17 cellular contexts compared by ENCODE assay signal in genomic region chr5:148833122-148833521, GRCh38. TPM values are rescaled to one million over a fixed set of nuclear protein-coding genes. Genes with fewer than 3 reads are reported as not detected.
DNase-seq lines count a peak whose midpoint lies in the region; ATAC-seq and TF ChIP-seq lines count a peak whose summit lies in the region.
"Had no signal": no experiment of that assay in that cellular context is flagged by ENCODE, and none has a peak within 500 bp of the region (broad histone marks: within the 10 kb centered on the region; RNA-seq: fewer than 3 reads in every experiment).

No MANE protein-coding gene starts in this region.

- peaks cover 35% of the 10 kb centered on the region for H4K20me1 ChIP-seq in Karpas-422 (ENCODE audit: insufficient read depth, low read depth, low read length)

- ATAC-seq in WTC11 (peak; percentile 53; the same call in 1 of the 2 replicates), natural killer cell (peak; percentile 11 to 56 (median 54)), GM21447 (IDR thresholded peaks at IDR 0.05; ENCODE audit: unreplicated experiment) (no peak), GM21360 (IDR thresholded peaks at IDR 0.05; ENCODE audit: unreplicated experiment) (no peak), GM21515 (IDR thresholded peaks at IDR 0.05; ENCODE audit: unreplicated experiment) (no peak)

- DNase-seq in CD1c-positive myeloid dendritic cell (ENCODE audit: extremely low spot score) (peak; percentile 26), Karpas-422 (no peak), WTC11 (ENCODE audit: low spot score) (no peak), natural killer cell (no peak)
- DNase-seq: activated CD4-positive, alpha-beta T cell treated with anti-CD3 and anti-CD28 coated beads for 1 hour; activated T-cell treated with anti-CD3 and anti-CD28 coated beads for 4 hours; EL; NCI-H1417 treated with DMSO at 0.1 percent for 48 hours; sigmoid colon; stimulated activated CD4-positive, alpha-beta T cell treated with anti-CD3 and anti-CD28 coated beads, Interleukin-4, amount 100 ng/mL, for 4 hours; T-helper 1 cell had no signal

- no peaks in the 10 kb centered on the region for H3K9me3 ChIP-seq in Karpas-422 (ENCODE audit: low read length)
- H3K9me3 ChIP-seq: breast epithelium, HAP-1, sigmoid colon had no signal

- CTCF ChIA-PET in WTC11 (lab: Charles Lee), result interaction anchor here (0.9 to 1.7 kb wide), 3 partner anchors 12 to 124 kb away, joined by 3 to 12 read pairs (median 3); no protein-coding TSS in a partner anchor

- H3K36me3 ChIP-seq in Karpas-422 (ENCODE audit: insufficient read depth, low read length), result no peaks in the 10 kb centered on the region
- H3K36me3 ChIP-seq: breast epithelium, HAP-1, sigmoid colon had no signal

- peaks cover 27% of the 10 kb centered on the region for H3K79me2 ChIP-seq in Karpas-422 (ENCODE audit: low read length)

- peaks cover 88% of the 10 kb centered on the region for H3K4me1 ChIP-seq in Karpas-422 (ENCODE audit: low read length)
- H3K4me1 ChIP-seq: breast epithelium, HAP-1 had no signal

- H3K4me1 Mint-ChIP-seq in WTC11 (peaks cover 33% of the 10 kb centered on the region), natural killer cell (peaks cover 98% of the 10 kb centered on the region in 2 donors)

- H3K27ac Mint-ChIP-seq in WTC11 (no peak overlapping the region), natural killer cell (peak overlapping the region; percentile 89 to 91)
- H3K27ac Mint-ChIP-seq: activated naive CD8-positive, alpha-beta T cell had no signal

- H3K27me3 ChIP-seq in Karpas-422 (ENCODE audit: low read length), result no peaks in the 10 kb centered on the region
- H3K27me3 ChIP-seq: breast epithelium, sigmoid colon had no signal

- intact Hi-C loops in natural killer cell (cut with micrococcal nuclease), result no loop called here

- no peaks in the 10 kb centered on the region for H3K9me2 ChIP-seq in Karpas-422 (replicated peaks; ENCODE audit: insufficient read depth, low read length)

- no peaks in the 10 kb centered on the region for H3K9me3 Mint-ChIP-seq in WTC11
- no peaks in the 10 kb centered on the region for H3K9me3 Mint-ChIP-seq in natural killer cell

- H3K4me3 Mint-ChIP-seq in WTC11 (no peak overlapping the region), natural killer cell (peak overlapping the region; percentile 98)
- H3K4me3 Mint-ChIP-seq: activated naive CD8-positive, alpha-beta T cell had no signal

- H2AFZ ChIP-seq in Karpas-422 (ENCODE audit: low read length), result no peak overlapping the region

- H3K27me3 Mint-ChIP-seq in WTC11 (ENCODE audit: low read depth) (peaks cover 13% of the 10 kb centered on the region), natural killer cell (ENCODE audit: low read depth in 2 of 2) (no peaks in the 10 kb centered on the region)

- peak overlapping the region; percentile 33 for H3K9ac ChIP-seq in Karpas-422 (ENCODE audit: low read length)

- H3K4me2 ChIP-seq in Karpas-422 (ENCODE audit: low read depth, low read length, poor library complexity, severe bottlenecking), result peak overlapping the region; percentile 84

- POLR2A ChIA-PET in WTC11 (lab: Charles Lee), result no interaction called here

- H3K36me3 Mint-ChIP-seq in WTC11 (no peaks in the 10 kb centered on the region), natural killer cell (peaks cover 53% of the 10 kb centered on the region)

- peak overlapping the region; percentile 73; the same call in 1 of the 2 replicates for H3K27ac ChIP-seq in Karpas-422 (ENCODE audit: low read length)
- H3K27ac ChIP-seq: breast epithelium, sigmoid colon had no signal

- no peak for TF ChIP-seq CTCF in WTC11 (IDR thresholded peaks at IDR 0.05)
- TF ChIP-seq CTCF in natural killer cell (IDR thresholded peaks at IDR 0.05), result no peak

- H3K4me3 ChIP-seq in Karpas-422 (ENCODE audit: low read length), result peak overlapping the region; percentile 56; the same call in 1 of the 2 replicates
- H3K4me3 ChIP-seq: HAP-1, sigmoid colon had no signal

TF ChIP-seq in WTC11, 78 proteins besides CTCF, POLR2A, EP300 and RAD21 (continues in another document):
- TF ChIP-seq SOX15 (CRISPR knock-in tag; IDR thresholded peaks at IDR 0.05) (no peak), TCF7 (CRISPR knock-in tag; IDR thresholded peaks at IDR 0.05; ENCODE audit: low read depth) (no peak), PRRX2 (CRISPR knock-in tag; IDR thresholded peaks at IDR 0.05) (no peak), CBFB (CRISPR knock-in tag; IDR thresholded peaks at IDR 0.05; ENCODE audit: low read depth) (no peak), ZNF281 (CRISPR knock-in tag; IDR thresholded peaks at IDR 0.05) (no peak), SMAD4 (CRISPR knock-in tag; IDR thresholded peaks at IDR 0.05) (no peak), ATF1 (CRISPR knock-in tag; IDR thresholded peaks at IDR 0.05) (no peak)
- TF ChIP-seq, protein P1, sequence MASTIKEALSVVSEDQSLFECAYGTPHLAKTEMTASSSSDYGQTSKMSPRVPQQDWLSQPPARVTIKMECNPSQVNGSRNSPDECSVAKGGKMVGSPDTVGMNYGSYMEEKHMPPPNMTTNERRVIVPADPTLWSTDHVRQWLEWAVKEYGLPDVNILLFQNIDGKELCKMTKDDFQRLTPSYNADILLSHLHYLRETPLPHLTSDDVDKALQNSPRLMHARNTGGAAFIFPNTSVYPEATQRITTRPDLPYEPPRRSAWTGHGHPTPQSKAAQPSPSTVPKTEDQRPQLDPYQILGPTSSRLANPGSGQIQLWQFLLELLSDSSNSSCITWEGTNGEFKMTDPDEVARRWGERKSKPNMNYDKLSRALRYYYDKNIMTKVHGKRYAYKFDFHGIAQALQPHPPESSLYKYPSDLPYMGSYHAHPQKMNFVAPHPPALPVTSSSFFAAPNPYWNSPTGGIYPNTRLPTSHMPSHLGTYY (CRISPR knock-in tag; IDR thresholded peaks at IDR 0.05), result no peak
- TF ChIP-seq, protein P2, sequence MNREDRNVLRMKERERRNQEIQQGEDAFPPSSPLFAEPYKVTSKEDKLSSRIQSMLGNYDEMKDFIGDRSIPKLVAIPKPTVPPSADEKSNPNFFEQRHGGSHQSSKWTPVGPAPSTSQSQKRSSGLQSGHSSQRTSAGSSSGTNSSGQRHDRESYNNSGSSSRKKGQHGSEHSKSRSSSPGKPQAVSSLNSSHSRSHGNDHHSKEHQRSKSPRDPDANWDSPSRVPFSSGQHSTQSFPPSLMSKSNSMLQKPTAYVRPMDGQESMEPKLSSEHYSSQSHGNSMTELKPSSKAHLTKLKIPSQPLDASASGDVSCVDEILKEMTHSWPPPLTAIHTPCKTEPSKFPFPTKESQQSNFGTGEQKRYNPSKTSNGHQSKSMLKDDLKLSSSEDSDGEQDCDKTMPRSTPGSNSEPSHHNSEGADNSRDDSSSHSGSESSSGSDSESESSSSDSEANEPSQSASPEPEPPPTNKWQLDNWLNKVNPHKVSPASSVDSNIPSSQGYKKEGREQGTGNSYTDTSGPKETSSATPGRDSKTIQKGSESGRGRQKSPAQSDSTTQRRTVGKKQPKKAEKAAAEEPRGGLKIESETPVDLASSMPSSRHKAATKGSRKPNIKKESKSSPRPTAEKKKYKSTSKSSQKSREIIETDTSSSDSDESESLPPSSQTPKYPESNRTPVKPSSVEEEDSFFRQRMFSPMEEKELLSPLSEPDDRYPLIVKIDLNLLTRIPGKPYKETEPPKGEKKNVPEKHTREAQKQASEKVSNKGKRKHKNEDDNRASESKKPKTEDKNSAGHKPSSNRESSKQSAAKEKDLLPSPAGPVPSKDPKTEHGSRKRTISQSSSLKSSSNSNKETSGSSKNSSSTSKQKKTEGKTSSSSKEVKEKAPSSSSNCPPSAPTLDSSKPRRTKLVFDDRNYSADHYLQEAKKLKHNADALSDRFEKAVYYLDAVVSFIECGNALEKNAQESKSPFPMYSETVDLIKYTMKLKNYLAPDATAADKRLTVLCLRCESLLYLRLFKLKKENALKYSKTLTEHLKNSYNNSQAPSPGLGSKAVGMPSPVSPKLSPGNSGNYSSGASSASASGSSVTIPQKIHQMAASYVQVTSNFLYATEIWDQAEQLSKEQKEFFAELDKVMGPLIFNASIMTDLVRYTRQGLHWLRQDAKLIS (CRISPR knock-in tag; IDR thresholded peaks at IDR 0.05; ENCODE audit: borderline replicate concordance), result no peak
- TF ChIP-seq, protein P3, sequence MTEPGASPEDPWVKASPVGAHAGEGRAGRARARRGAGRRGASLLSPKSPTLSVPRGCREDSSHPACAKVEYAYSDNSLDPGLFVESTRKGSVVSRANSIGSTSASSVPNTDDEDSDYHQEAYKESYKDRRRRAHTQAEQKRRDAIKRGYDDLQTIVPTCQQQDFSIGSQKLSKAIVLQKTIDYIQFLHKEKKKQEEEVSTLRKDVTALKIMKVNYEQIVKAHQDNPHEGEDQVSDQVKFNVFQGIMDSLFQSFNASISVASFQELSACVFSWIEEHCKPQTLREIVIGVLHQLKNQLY (CRISPR knock-in tag; IDR thresholded peaks at IDR 0.05), result no peak

RNA-seq across cellular contexts. Expression of gene ADRB2, which starts 6.7 kb away (rescaled TPM):
- 37.0 and 39.9 TPM in 2 replicates for total RNA-seq in Karpas-422 (2014; rRNA removed; shearing (Covaris generic); ENCODE audit: low replicate concordance)
- total RNA-seq in WTC11 (2021) (1.1 to 1.3 TPM (median 1.2 TPM) in 3 replicates), natural killer cell (10 to 100 TPM; 47.1 to 78.9 (median 60.7) TPM)

Comparison
In these comparisons a context has a peak if more than half of its experiments do, and no peak if none do; other contexts are left out.
1. ATAC-seq: peak in WTC11 (single experiment) and natural killer cell (3 of 3); none in GM21447 (single experiment), GM21360 (single experiment) and GM21515 (single experiment).
2. RNA of gene ADRB2, which starts 6.7 kb away (total RNA-seq): 47.1 to 78.9 TPM in natural killer cell and 37.0 to 39.9 TPM in Karpas-422; 1.1 to 1.3 TPM in WTC11; every median in the first group is over 10 times any median in the second.